ENCODE assay signal across 10 cellular contexts in genomic region chr1:151055581-151055980, GRCh38. TPM values are rescaled to one million over a fixed set of nuclear protein-coding genes. Genes with fewer than 3 reads are reported as not detected.
DNase-seq lines count a peak whose midpoint lies in the region; ATAC-seq and TF ChIP-seq lines count a peak whose summit lies in the region.
"Had no signal": no experiment of that assay in that cellular context is flagged by ENCODE, and none has a peak within 500 bp of the region (broad histone marks: within the 10 kb centered on the region; RNA-seq: fewer than 3 reads in every experiment).

No MANE protein-coding gene starts in this region.

- no peak for TF ChIP-seq RAD21 in SK-N-SH (IDR thresholded peaks at IDR 0.05; ENCODE audit: low read length)

- H3F3A ChIP-seq in SK-N-SH (replicated peaks; ENCODE audit: insufficient read depth), result peaks cover 31% of the 10 kb centered on the region

- H3K4me1 Mint-ChIP-seq in activated naive CD8-positive, alpha-beta T cell treated with anti-CD3 and anti-CD28 coated beads, Interleukin-2, amount 50 U/mL, for 24 hours, result peaks cover 48% of the 10 kb centered on the region
- H3K4me1 Mint-ChIP-seq in naive B cell, result peaks cover 60 to 76% (median 64%) of the 10 kb centered on the region in 3 donors

- no peak for TF ChIP-seq EP300 in SK-N-SH (IDR thresholded peaks at IDR 0.05; ENCODE audit: borderline replicate concordance in 1 of 2, low read depth in 1 of 2, low read length in 1 of 2)

- peak overlapping the region; percentile 97 for H3K4me3 Mint-ChIP-seq in activated naive CD8-positive, alpha-beta T cell treated with anti-CD3 and anti-CD28 coated beads, Interleukin-2, amount 50 U/mL, for 24 hours
- peak overlapping the region; percentile 87 to 100 (median 98) for H3K4me3 Mint-ChIP-seq in naive B cell

- no peak overlapping the region for H3K4me2 ChIP-seq in SK-N-SH
- H3K4me2 ChIP-seq in Karpas-422 (ENCODE audit: low read depth, low read length, poor library complexity, severe bottlenecking), result no peak overlapping the region

- CTCF ChIA-PET in SK-N-SH (lab: Yijun Ruan, JAX), result interaction anchor here (1.0 kb wide), 1 partner anchor 31 kb away, joined by 6 read pairs; no protein-coding TSS in a partner anchor

- ATAC-seq in activated naive CD8-positive, alpha-beta T cell treated with anti-CD3 and anti-CD28 coated beads, Interleukin-2, amount 50 U/mL, for 24 hours, result no peak
- ATAC-seq in naive B cell (ENCODE audit: low read depth in 2 of 2), result no peak

- H3K27me3 Mint-ChIP-seq in activated naive CD8-positive, alpha-beta T cell treated with anti-CD3 and anti-CD28 coated beads, Interleukin-2, amount 50 U/mL, for 24 hours, result no peaks in the 10 kb centered on the region
- H3K27me3 Mint-ChIP-seq in naive B cell, result no peaks in the 10 kb centered on the region

- peaks cover 79% of the 10 kb centered on the region for H3K36me3 Mint-ChIP-seq in activated naive CD8-positive, alpha-beta T cell treated with anti-CD3 and anti-CD28 coated beads, Interleukin-2, amount 50 U/mL, for 24 hours (ENCODE audit: low read depth)
- H3K36me3 Mint-ChIP-seq in naive B cell, result peaks cover 7 to 53% of the 10 kb centered on the region in 2 donors

- H3K4me3 ChIP-seq in thyroid gland (replicated peaks in 1 of 3) (no peak overlapping the region), SK-N-SH (ENCODE audit: low read depth in 2 of 2, low read length in 1 of 2) (no peak overlapping the region), Karpas-422 (ENCODE audit: low read length) (no peak overlapping the region)
- H3K4me3 ChIP-seq: lung had no signal

- intact Hi-C loops in thyroid gland (cut with DNase I), result loop anchor here (5.0 kb wide), 1 partner anchor 48 kb away; the partner anchor contains the start of genes MINDY1 and PRUNE1

- H3K79me2 ChIP-seq in SK-N-SH (ENCODE audit: insufficient read depth), result peaks cover 57% of the 10 kb centered on the region
- peaks cover 53% of the 10 kb centered on the region for H3K79me2 ChIP-seq in Karpas-422 (ENCODE audit: low read length)

- TF ChIP-seq CTCF in thyroid gland (IDR thresholded peaks at IDR 0.05) (no peak), SK-N-SH (IDR thresholded peaks at IDR 0.05) (no peak)

- no peak for TF ChIP-seq POLR2A in thyroid gland (IDR thresholded peaks at IDR 0.05)

- H2AFZ ChIP-seq in SK-N-SH (ENCODE audit: low read depth), result no peak overlapping the region
- no peak overlapping the region for H2AFZ ChIP-seq in Karpas-422 (ENCODE audit: low read length)

- POLR2A ChIA-PET in SK-N-SH (lab: Yijun Ruan, JAX), result no interaction called here

- peak overlapping the region; percentile 96 for H3K27ac Mint-ChIP-seq in activated naive CD8-positive, alpha-beta T cell treated with anti-CD3 and anti-CD28 coated beads, Interleukin-2, amount 50 U/mL, for 24 hours
- H3K27ac Mint-ChIP-seq in naive B cell, result peak overlapping the region; percentile 57 to 99 (median 91)

- H3K9ac ChIP-seq in SK-N-SH (no peak overlapping the region), Karpas-422 (ENCODE audit: low read length) (no peak overlapping the region)

- H3K9me2 ChIP-seq in SK-N-SH, result no peaks in the 10 kb centered on the region
- H3K9me2 ChIP-seq in Karpas-422 (replicated peaks; ENCODE audit: insufficient read depth, low read length), result no peaks in the 10 kb centered on the region

- DNase-seq in activated effector memory CD4-positive, alpha-beta T cell treated with anti-CD3 and anti-CD28 coated beads, Interleukin-2, amount 50 U/mL, for 16 hours, result peak; percentile 43
- no peak for DNase-seq in activated effector memory CD4-positive, alpha-beta T cell treated with Interleukin-2 at 50 U/mL for 16 hours
- no peak for DNase-seq in activated naive CD8-positive, alpha-beta T cell treated with anti-CD3 and anti-CD28 coated beads, Interleukin-2, amount 50 U/mL, for 24 hours
- DNase-seq in naive B cell, result no peak
- no peak for DNase-seq in thyroid gland
- no peak for DNase-seq in SK-N-SH
- DNase-seq in Karpas-422, result no peak
- no peak for DNase-seq in NCI-H2107 treated with DMSO at 0.1 percent for 48 hours (lab: John Stamatoyannopoulos, UW; ENCODE audit: unreplicated experiment)
- DNase-seq: stimulated activated CD4-positive, alpha-beta T cell treated with anti-CD3 and anti-CD28 coated beads, Interleukin-2, amount 100 ng/mL, for 24 hours had no signal

- WGBS in thyroid gland, 2 donors, result 100% methylated on average over 1 of the region's 2 CpGs
- WGBS in SK-N-SH (ENCODE audit: low lambda C conversion rate), result 100% methylated on average over 1 of the region's 2 CpGs

- H3K27me3 ChIP-seq in thyroid gland, result no peaks in the 10 kb centered on the region
- no peaks in the 10 kb centered on the region for H3K27me3 ChIP-seq in SK-N-SH (ENCODE audit: insufficient read depth)
- H3K27me3 ChIP-seq in Karpas-422 (ENCODE audit: low read length), result no peaks in the 10 kb centered on the region

- H3K36me3 ChIP-seq in thyroid gland (peaks cover 36 to 46% of the 10 kb centered on the region in 2 donors), SK-N-SH (replicated peaks in 1 of 2; ENCODE audit: control insufficient read depth in 1 of 2, insufficient read depth in 2 of 2, low read length in 1 of 2) (peaks cover 56 to 61% of the 10 kb centered on the region in 2 experiments), Karpas-422 (ENCODE audit: insufficient read depth, low read length) (peaks cover 38% of the 10 kb centered on the region)

- peaks cover 33 to 35% of the 10 kb centered on the region in 2 donors for H3K4me1 ChIP-seq in thyroid gland
- H3K4me1 ChIP-seq in SK-N-SH (ENCODE audit: control insufficient read depth in 1 of 2, insufficient read depth in 2 of 2, low read depth in 1 of 2, low read length in 1 of 2), result peaks cover 7 to 21% of the 10 kb centered on the region in 2 experiments; a peak in 3 of 4 replicates
- H3K4me1 ChIP-seq in Karpas-422 (ENCODE audit: low read length), result peaks cover 22% of the 10 kb centered on the region

- H3K9me3 ChIP-seq in thyroid gland (no peaks in the 10 kb centered on the region), SK-N-SH (no peaks in the 10 kb centered on the region), Karpas-422 (ENCODE audit: low read length) (no peaks in the 10 kb centered on the region)

- H3K27ac ChIP-seq in thyroid gland, result peak overlapping the region; percentile 22 to 98 (median 91)
- H3K27ac ChIP-seq in SK-N-SH (ENCODE audit: low read depth in 2 of 2, low read length in 1 of 2), result no peak overlapping the region
- H3K27ac ChIP-seq in Karpas-422 (ENCODE audit: low read length), result no peak overlapping the region

- H3K9me3 Mint-ChIP-seq in activated naive CD8-positive, alpha-beta T cell treated with anti-CD3 and anti-CD28 coated beads, Interleukin-2, amount 50 U/mL, for 24 hours, result no peaks in the 10 kb centered on the region
- no peaks in the 10 kb centered on the region for H3K9me3 Mint-ChIP-seq in naive B cell

- H4K20me1 ChIP-seq in SK-N-SH (ENCODE audit: insufficient read depth) (peaks cover 36% of the 10 kb centered on the region), Karpas-422 (ENCODE audit: insufficient read depth, low read depth, low read length) (peaks cover 23% of the 10 kb centered on the region)

TF ChIP-seq in SK-N-SH, 30 proteins besides CTCF, POLR2A, EP300 and RAD21 (continues in another document):
- no peak for TF ChIP-seq RXRA (IDR thresholded peaks at IDR 0.05; ENCODE audit: borderline replicate concordance, low read depth)
- TF ChIP-seq POLR2AphosphoS5 (IDR thresholded peaks at IDR 0.05; ENCODE audit: low read depth, low read length), result no peak
- no peak for TF ChIP-seq FOXM1 (IDR thresholded peaks at IDR 0.05; ENCODE audit: low read depth)
- TF ChIP-seq SMC3 (IDR thresholded peaks at IDR 0.05; ENCODE audit: low read depth, low read length), result no peak

RNA-seq across cellular contexts. Expression of gene CDC42SE1, which starts 3.8 kb away (rescaled TPM):
- polyA plus RNA-seq in naive B cell (ENCODE audit: low read depth in 6 of 6) (100 to 1,000 TPM in 5 of 6 donors, 10 to 100 TPM in 1; 98.9 to 152 (median 119) TPM), SK-N-SH (2012; rRNA removed) (47.8 and 65.6 TPM in 2 replicates)
- 10 to 100 TPM; 64.9 to 95.3 (median 82.2) TPM for total RNA-seq in thyroid gland
- polyA plus RNA-seq in SK-N-SH (2012; cell fraction: cytosol; rRNA removed), result 40.3 and 44.2 TPM in 2 replicates
- 150 and 180 TPM in 2 replicates for polyA plus RNA-seq in SK-N-SH (2012; cell fraction: nucleus; rRNA removed)
- total RNA-seq in Karpas-422 (2014; rRNA removed; shearing (Covaris generic); ENCODE audit: low replicate concordance), result 90.8 and 100 TPM in 2 replicates

RNA-seq across cellular contexts. Expression of gene MLLT11, which starts 4.6 kb away (rescaled TPM):
- polyA plus RNA-seq in naive B cell (ENCODE audit: low read depth in 6 of 6), result 1 to 10 TPM in 5 of 6 donors, under 1 TPM in 1; 0.82 to 3.1 (median 2.5) TPM
- total RNA-seq in thyroid gland, result 1 to 10 TPM in 2 of 4 donors, under 1 TPM in 2; 0.46 to 1.6 (median 1.2) TPM
- polyA plus RNA-seq in SK-N-SH (2012; rRNA removed), result 26.7 and 33.8 TPM in 2 replicates
- 39.0 and 44.0 TPM in 2 replicates for polyA plus RNA-seq in SK-N-SH (2012; cell fraction: cytosol; rRNA removed)
- polyA plus RNA-seq in SK-N-SH (2012; cell fraction: nucleus; rRNA removed), result 15.6 and 19.4 TPM in 2 replicates
- total RNA-seq in Karpas-422 (2014; rRNA removed; shearing (Covaris generic); ENCODE audit: low replicate concordance), result 5.3 and 8.3 TPM in 2 replicates

RNA-seq across cellular contexts. Expression of gene C1orf56, which starts 8.0 kb away (rescaled TPM):
- polyA plus RNA-seq in naive B cell (ENCODE audit: low read depth in 6 of 6), result 10 to 100 TPM in 1 of 6 donors, 1 to 10 TPM in 5; 1.3 to 10.7 (median 8.2) TPM
- 10 to 100 TPM in 3 of 4 donors, 1 to 10 TPM in 1; 7.8 to 22.6 (median 14.8) TPM for total RNA-seq in thyroid gland
- polyA plus RNA-seq in SK-N-SH (2012; rRNA removed), result 3.0 and 5.5 TPM in 2 replicates
- 2.7 and 4.0 TPM in 2 replicates for polyA plus RNA-seq in SK-N-SH (2012; cell fraction: cytosol; rRNA removed)
- 3.7 and 4.0 TPM in 2 replicates for polyA plus RNA-seq in SK-N-SH (2012; cell fraction: nucleus; rRNA removed)
- 2.5 and 4.6 TPM in 2 replicates for total RNA-seq in Karpas-422 (2014; rRNA removed; shearing (Covaris generic); ENCODE audit: low replicate concordance)

RNA-seq across cellular contexts. Expression of gene GABPB2, which starts 15.0 kb away (rescaled TPM):
- 1 to 10 TPM; 2.4 to 9.2 (median 4.8) TPM for polyA plus RNA-seq in naive B cell (ENCODE audit: low read depth in 6 of 6)
- total RNA-seq in thyroid gland, result 10 to 100 TPM; 14.9 to 22.2 (median 18.3) TPM
- polyA plus RNA-seq in SK-N-SH (2012; rRNA removed), result 2.4 and 3.9 TPM in 2 replicates
- polyA plus RNA-seq in SK-N-SH (2012; cell fraction: cytosol; rRNA removed), result 2.3 and 2.6 TPM in 2 replicates
- 4.2 and 6.1 TPM in 2 replicates for polyA plus RNA-seq in SK-N-SH (2012; cell fraction: nucleus; rRNA removed)
- total RNA-seq in Karpas-422 (2014; rRNA removed; shearing (Covaris generic); ENCODE audit: low replicate concordance), result 6.7 and 6.9 TPM in 2 replicates

RNA-seq across cellular contexts. Expression of gene BNIPL, which starts 19.2 kb away (rescaled TPM):
- polyA plus RNA-seq in naive B cell (ENCODE audit: low read depth in 6 of 6) (under 1 TPM in 1 of 6 donors, not detected in 5; 0.19 TPM), SK-N-SH (2012; rRNA removed) (0.12 and 0.16 TPM in 2 replicates)
- total RNA-seq in thyroid gland, result 10 to 100 TPM in 1 of 4 donors, 1 to 10 TPM in 3; 4.0 to 16.8 (median 5.0) TPM
- 0.08 and 0.10 TPM in 2 replicates for polyA plus RNA-seq in SK-N-SH (2012; cell fraction: cytosol; rRNA removed)
- polyA plus RNA-seq in SK-N-SH (2012; cell fraction: nucleus; rRNA removed), result 1.7 and 1.8 TPM in 2 replicates
- 0.63 and 1.4 TPM in 2 replicates for total RNA-seq in Karpas-422 (2014; rRNA removed; shearing (Covaris generic); ENCODE audit: low replicate concordance)

Comparison
In these comparisons a context has a peak if more than half of its experiments do, and no peak if none do; other contexts are left out.
1. H3K27ac ChIP-seq: peak in thyroid gland (3 of 3); none in SK-N-SH (0 of 2) and Karpas-422 (single experiment).